In the genomic region with DNA sequence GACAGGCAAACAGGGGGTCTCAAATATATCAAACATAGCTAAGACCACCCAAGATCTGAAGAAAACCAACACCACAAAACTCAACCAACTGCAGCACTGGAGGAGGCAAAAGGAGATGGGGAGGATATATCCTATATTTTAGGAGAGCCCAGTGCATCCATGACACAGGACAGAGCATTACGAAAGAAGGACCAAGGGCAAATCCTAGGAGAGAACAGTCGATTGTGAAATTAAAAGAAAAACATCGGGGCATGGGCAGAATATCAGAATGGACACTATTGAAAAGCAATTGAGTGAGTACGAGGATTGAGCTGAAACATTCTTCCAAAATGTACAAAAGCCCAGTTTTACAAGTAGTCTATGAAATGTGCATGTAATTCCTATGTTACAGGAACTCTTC, we compare ENCODE assay signal across 26 cellular contexts. TPM values are rescaled to one million over a fixed set of nuclear protein-coding genes. Genes with fewer than 3 reads are reported as not detected.
DNase-seq lines count a peak whose midpoint lies in the region; ATAC-seq, FAIRE-seq and TF ChIP-seq lines count a peak whose summit lies in the region.
"Had no signal": no experiment of that assay in that cellular context is flagged by ENCODE, and none has a peak within 500 bp of the region (broad histone marks: within the 10 kb centered on the region; RNA-seq: fewer than 3 reads in every experiment).

No MANE protein-coding gene starts in this region.

- ATAC-seq in right lobe of liver (peak in 3 of 4 donors; percentile 52 to 69 (median 66)), HepG2 (no peak)
- ATAC-seq: A549, GM23338, HCT116 had no signal

- POLR2A ChIA-PET in HepG2 (lab: Yijun Ruan, JAX) = no interaction called here

- H3K4me2 ChIP-seq in HepG2 (ENCODE audit: low read depth, low read length) (no peak overlapping the region), parathyroid adenoma (ENCODE audit: low read length) (no peak overlapping the region)
- H3K4me2 ChIP-seq: A549; BLaER1 treated with 17β-estradiol and CSF1 and Interleukin-3, amounts not matched to agents 10 nM and 100 nM; GM23338 had no signal

- 25% methylated on average over 4 of the region's 4 CpGs for WGBS in right lobe of liver (ENCODE audit: insufficient coverage, low coverage, low lambda C conversion rate, missing lambda C conversion rate)
- WGBS in HepG2 (ENCODE audit: low lambda C conversion rate) = 40% methylated on average over 4 of the region's 4 CpGs

- H3K27ac ChIP-seq in right lobe of liver (no peak overlapping the region), HepG2 (ENCODE audit: extremely low read length, insufficient read depth, low read length) (no peak overlapping the region), parathyroid adenoma (no peak overlapping the region)
- H3K27ac ChIP-seq: A549; BLaER1 treated with 17β-estradiol and CSF1 and Interleukin-3, amounts not matched to agents 10 nM and 100 nM had no signal

- H3K79me2 ChIP-seq in HepG2 (ENCODE audit: insufficient read depth, low read length) (no peaks in the 10 kb centered on the region), parathyroid adenoma (no peaks in the 10 kb centered on the region)

- intact Hi-C loops in right lobe of liver (cut with DNase I) (no loop called here), HepG2 (cut with micrococcal nuclease; ENCODE audit: unreplicated experiment) (no loop called here)

- H3K4me1 ChIP-seq in right lobe of liver = no peaks in the 10 kb centered on the region
- H3K4me1 ChIP-seq in HepG2 (ENCODE audit: insufficient read depth, low read length) = 0 out of 2 replicates have a peak, but pooled peaks cover 5% of the 10 kb centered on the region
- no peaks in the 10 kb centered on the region for H3K4me1 ChIP-seq in parathyroid adenoma
- H3K4me1 ChIP-seq: A549; BE2C; BLaER1 treated with 17β-estradiol and CSF1 and Interleukin-3, amounts not matched to agents 10 nM and 100 nM had no signal

- H3K36me3 ChIP-seq in right lobe of liver = no peaks in the 10 kb centered on the region
- H3K36me3 ChIP-seq in HepG2 (replicated peaks in 1 of 2; ENCODE audit: control insufficient read depth in 1 of 2, insufficient read depth in 2 of 2, low read length in 2 of 2) = no peaks in the 10 kb centered on the region
- no peaks in the 10 kb centered on the region for H3K36me3 ChIP-seq in parathyroid adenoma (ENCODE audit: control insufficient read depth, insufficient read depth, low read length)
- H3K36me3 ChIP-seq: BE2C; BLaER1 treated with 17β-estradiol and CSF1 and Interleukin-3, amounts not matched to agents 10 nM and 100 nM had no signal

- TF ChIP-seq RAD21 in HepG2 (CRISPR knock-in tag; IDR thresholded peaks at IDR 0.05) = no peak

- H3K27me3 ChIP-seq in right lobe of liver = no peaks in the 10 kb centered on the region
- no peaks in the 10 kb centered on the region for H3K27me3 ChIP-seq in HepG2 (ENCODE audit: control insufficient read depth in 1 of 2, insufficient read depth in 2 of 2, low read length in 2 of 2)
- H3K27me3 ChIP-seq in parathyroid adenoma (ENCODE audit: control insufficient read depth, insufficient read depth, low read length) = no peaks in the 10 kb centered on the region
- H3K27me3 ChIP-seq: BE2C; BLaER1 treated with 17β-estradiol and CSF1 and Interleukin-3, amounts not matched to agents 10 nM and 100 nM had no signal

- BruUV-seq in HepG2 (replicated peaks; lab: Mats Ljungman, UMichigan) = no TSS peak

- in situ Hi-C loops in HepG2 (cut with HindIII; ENCODE audit: extremely low pct_ligation_motif_present, low pct_unique_long_range_greater_than_20kb) = no loop called here

- H2AFZ ChIP-seq in HepG2 (ENCODE audit: low read length) = no peak overlapping the region
- H2AFZ ChIP-seq in parathyroid adenoma = no peak overlapping the region
- H2AFZ ChIP-seq: GM23338 had no signal

- H3K9me3 ChIP-seq in right lobe of liver (no peaks in the 10 kb centered on the region), HepG2 (ENCODE audit: low read length) (no peaks in the 10 kb centered on the region), parathyroid adenoma (ENCODE audit: control insufficient read depth, low read length) (peaks cover 5% of the 10 kb centered on the region)
- H3K9me3 ChIP-seq: BE2C had no signal

- H3K9ac ChIP-seq in HepG2 (ENCODE audit: insufficient read depth, low read depth, low read length) (no peak overlapping the region), parathyroid adenoma (peak overlapping the region; percentile 9)
- H3K9ac ChIP-seq: BLaER1 treated with 17β-estradiol and CSF1 and Interleukin-3, amounts not matched to agents 10 nM and 100 nM had no signal

- no peak for DNase-seq in right lobe of liver
- DNase-seq in HepG2 (ENCODE audit: low spot score) = no peak
- DNase-seq in foreskin fibroblast = peak; percentile 31 to 45
- no peak for DNase-seq in MV-4-11 (lab: John Stamatoyannopoulos, UW)
- DNase-seq in activated effector memory CD4-positive, alpha-beta T cell treated with Interleukin-2 at 50 U/mL for 16 hours = no peak
- DNase-seq: 8988T; ACHN; AML-193; BE2C; CD4-positive, alpha-beta T cell; CD8-positive, alpha-beta memory T cell; DMS 273 treated with DMSO at 0.1 percent for 48 hours; DMS79; EL; GDM1; H9 had no signal

- no peak for TF ChIP-seq CTCF in right lobe of liver (IDR thresholded peaks at IDR 0.05)
- TF ChIP-seq CTCF in HepG2 (CRISPR knock-in tag; IDR thresholded peaks at IDR 0.05) = no peak
- TF ChIP-seq CTCF in foreskin fibroblast (IDR thresholded peaks at IDR 0.05; ENCODE audit: low read depth, low read length) = no peak
- TF ChIP-seq CTCF in parathyroid adenoma (IDR thresholded peaks at IDR 0.05) = no peak

- CTCF ChIA-PET in HepG2 (lab: Yijun Ruan, JAX; ENCODE audit: low intra/inter-chr PET ratio, low total read pairs) = no interaction called here

- no peak for TF ChIP-seq EP300 in HepG2 (IDR thresholded peaks at IDR 0.05; ENCODE audit: low read depth in 2 of 2, low read length in 2 of 2)
- no peak for TF ChIP-seq EP300 in HepG2 (CRISPR knock-in tag; IDR thresholded peaks at IDR 0.05; ENCODE audit: borderline replicate concordance)

- TF ChIP-seq POLR2A in right lobe of liver (IDR thresholded peaks at IDR 0.05) (no peak), HepG2 (IDR thresholded peaks at IDR 0.05; ENCODE audit: insufficient read depth in 1 of 2, low read depth in 2 of 2, low read length in 2 of 2) (no peak)

- H3K4me3 ChIP-seq in right lobe of liver (no peak overlapping the region), HepG2 (replicated peaks in 1 of 3; ENCODE audit: insufficient read depth in 1 of 3, low read depth in 2 of 3, low read length in 3 of 3) (no peak overlapping the region), foreskin fibroblast (ENCODE audit: low read depth in 1 of 2, low read length in 2 of 2) (no peak overlapping the region), parathyroid adenoma (ENCODE audit: low read depth, low read length) (no peak overlapping the region)
- H3K4me3 ChIP-seq: A549; BLaER1 treated with 17β-estradiol and CSF1 and Interleukin-3, amounts not matched to agents 10 nM and 100 nM; GM23338 had no signal

- H4K20me1 ChIP-seq in HepG2 (ENCODE audit: insufficient read depth, low read length) = no peaks in the 10 kb centered on the region
- H4K20me1 ChIP-seq: BLaER1 treated with 17β-estradiol and CSF1 and Interleukin-3, amounts not matched to agents 10 nM and 100 nM had no signal

- FAIRE-seq in HepG2 (lab: Jason Lieb, UNC) = no peak
- FAIRE-seq: A549, D721Med, GM12891, GM18507 had no signal

TF ChIP-seq in HepG2, 621 proteins besides CTCF, POLR2A, EP300 and RAD21 (continues in another document):
- TF ChIP-seq ZFP37 (CRISPR knock-in tag; IDR thresholded peaks at IDR 0.05; ENCODE audit: borderline replicate concordance) (no peak), ZNF75D (CRISPR knock-in tag; IDR thresholded peaks at IDR 0.05; ENCODE audit: borderline replicate concordance) (no peak)

RNA-seq across cellular contexts. Expression of a gene that starts 48.5 kb away (rescaled TPM):
- total RNA-seq in right lobe of liver = not detected
- total RNA-seq in HepG2 (2016; rRNA removed; fragmentation: Illumina TruSeq; extraction: Trizol) = not detected in 2 replicates
- not detected in 2 replicates for total RNA-seq in HepG2 (2016; cell fraction: cytosol; rRNA removed; fragmentation: Illumina TruSeq; extraction: Trizol; ENCODE audit: low read depth)
- total RNA-seq in HepG2 (2016; cell fraction: insoluble cytoplasmic fraction; rRNA removed; fragmentation: Illumina TruSeq; extraction: Trizol) = not detected in 2 replicates
- total RNA-seq in HepG2 (2016; cell fraction: membrane; rRNA removed; fragmentation: Illumina TruSeq; extraction: Trizol) = not detected in 2 replicates
- total RNA-seq in HepG2 (2016; cell fraction: nucleus; rRNA removed; fragmentation: Illumina TruSeq; extraction: Trizol) = not detected in 2 replicates
- not detected in 2 replicates for polyA plus RNA-seq in HepG2 (2011; rRNA removed)
- polyA plus RNA-seq in HepG2 (2011; cell fraction: cytosol; rRNA removed) = not detected in 2 replicates
- polyA plus RNA-seq in HepG2 (2011; cell fraction: nucleus; rRNA removed) = not detected in 2 replicates
- polyA plus RNA-seq in HepG2 (2012) = not detected in 2 replicates
- polyA plus RNA-seq in HepG2 (2016; cell fraction: cytosol; fragmentation: Illumina TruSeq; extraction: Trizol; ENCODE audit: low read depth) = not detected in 2 replicates
- polyA plus RNA-seq in HepG2 (2016; cell fraction: insoluble cytoplasmic fraction; fragmentation: Illumina TruSeq; extraction: Trizol; ENCODE audit: low read depth) = not detected in 2 replicates
- not detected in 2 replicates for polyA plus RNA-seq in HepG2 (2016; cell fraction: membrane; fragmentation: Illumina TruSeq; extraction: Trizol; ENCODE audit: low read depth)
- not detected in 2 replicates for polyA plus RNA-seq in HepG2 (2016; cell fraction: nucleus; fragmentation: Illumina TruSeq; extraction: Trizol; ENCODE audit: insufficient read depth, low read depth)
- not detected in 2 replicates for polyA minus RNA-seq in HepG2 (2011; rRNA and poly(A)+ RNA removed; ENCODE audit: low replicate concordance)
- polyA minus RNA-seq in HepG2 (2011; cell fraction: cytosol; rRNA and poly(A)+ RNA removed) = not detected in 2 replicates
- not detected in 2 replicates for polyA minus RNA-seq in HepG2 (2011; cell fraction: nucleus; rRNA and poly(A)+ RNA removed)
- total RNA-seq: CD4-positive, alpha-beta T cell; CD8-positive, alpha-beta memory T cell; GM23338; H4; H9 had no signal
- polyA plus RNA-seq: A549; CD14-positive monocyte; CD8-positive, alpha-beta memory T cell; GM23338 had no signal

Comparison
In these comparisons a context has a peak if more than half of its experiments do, and no peak if none do; other contexts are left out.
1. DNase-seq: peak in foreskin fibroblast (2 of 2); none in right lobe of liver (0 of 3), HepG2 (single experiment), MV-4-11 (single experiment) and activated effector memory CD4-positive, alpha-beta T cell treated with Interleukin-2 at 50 U/mL for 16 hours (single experiment).